ENCODE assay signal across 1 cellular context in the genomic region with DNA sequence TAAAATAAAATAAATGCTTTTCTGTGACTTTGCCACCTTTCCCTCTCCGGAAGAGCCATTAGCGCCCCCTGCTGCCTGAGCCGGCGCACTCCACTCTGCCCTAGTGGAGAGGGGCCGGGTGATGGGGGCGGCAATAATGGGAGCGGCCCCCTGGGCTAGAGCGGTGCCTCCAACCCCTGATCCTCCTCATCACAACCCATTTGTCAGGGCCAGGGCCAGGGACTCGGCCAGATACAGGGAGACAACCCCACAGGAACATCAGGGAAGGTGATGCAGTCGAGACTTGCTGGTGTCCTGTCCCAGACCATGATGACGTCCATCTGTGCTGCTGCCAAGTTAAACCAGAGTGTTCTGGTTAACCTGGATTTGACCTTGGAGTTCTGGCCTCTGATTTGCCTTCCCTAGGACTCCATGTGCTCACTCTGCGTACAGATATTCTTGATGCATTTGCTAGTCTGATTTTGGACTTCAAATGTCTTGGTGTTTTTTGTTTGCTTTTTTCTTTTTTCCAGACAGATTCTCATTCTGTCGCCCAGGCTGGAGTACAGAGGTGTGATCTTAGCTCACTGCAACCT.
TF ChIP-seq lines count a peak whose summit lies in the region.

No MANE protein-coding gene starts in this region.

TF ChIP-seq in K562, 482 proteins besides CTCF, POLR2A, EP300 and RAD21 (continued from another document and continues in another):
- TF ChIP-seq JUND (IDR thresholded peaks at IDR 0.05; ENCODE audit: borderline replicate concordance, low read depth, low read length) (peak; percentile 30; the same call in 1 of the 2 replicates), JUND (tag; IDR thresholded peaks at IDR 0.05; ENCODE audit: borderline replicate concordance, low read depth, low read length) (no peak), ASH1L (IDR thresholded peaks at IDR 0.05; ENCODE audit: borderline replicate concordance, low read depth, partially characterized antibody) (no peak), ZHX1 (conservative IDR thresholded peaks at IDR 0.05; ENCODE audit: low read length) (no peak), ATF1 (CRISPR knock-in tag; IDR thresholded peaks at IDR 0.05) (no peak), ATF1 (tag; IDR thresholded peaks at IDR 0.05) (peak; percentile 67), ZSCAN32 (CRISPR knock-in tag; IDR thresholded peaks at IDR 0.05) (no peak), EP400 (IDR thresholded peaks at IDR 0.05) (peak; percentile 25; the same call in 1 of the 2 replicates), POLR3G (IDR thresholded peaks at IDR 0.05; ENCODE audit: extremely low read depth, insufficient read length, insufficient replicate concordance) (no peak), NR2C2 (CRISPR knock-in tag; IDR thresholded peaks at IDR 0.05) (no peak), NR2C2 (tag; IDR thresholded peaks at IDR 0.05) (peak; percentile 14; the same call in 1 of the 2 replicates), ZNF785 (CRISPR knock-in tag; IDR thresholded peaks at IDR 0.05) (no peak), NCOA6 (IDR thresholded peaks at IDR 0.05) (no peak), RNF219 (CRISPR knock-in tag; IDR thresholded peaks at IDR 0.05) (no peak), ESRRB (CRISPR knock-in tag; IDR thresholded peaks at IDR 0.05; ENCODE audit: borderline replicate concordance) (no peak), MXD1 (CRISPR knock-in tag; IDR thresholded peaks at IDR 0.05; ENCODE audit: borderline replicate concordance, poor library complexity, severe bottlenecking) (no peak), ZNF133 (CRISPR knock-in tag; IDR thresholded peaks at IDR 0.05) (no peak), RBM14 (IDR thresholded peaks at IDR 0.05; ENCODE audit: borderline replicate concordance, insufficient read depth, low read depth, low read length) (no peak), YBX1 (IDR thresholded peaks at IDR 0.05) (no peak), HDAC3 (IDR thresholded peaks at IDR 0.05; ENCODE audit: borderline replicate concordance, partially characterized antibody) (no peak), DACH1 (IDR thresholded peaks at IDR 0.05; ENCODE audit: partially characterized antibody) (peak; percentile 19), MTA2 (IDR thresholded peaks at IDR 0.05; ENCODE audit: low read depth) (no peak), ADNP (tag; IDR thresholded peaks at IDR 0.05) (no peak), MYBL2 (IDR thresholded peaks at IDR 0.05; ENCODE audit: low read depth) (no peak), MYBL2 (CRISPR knock-in tag; IDR thresholded peaks at IDR 0.05; ENCODE audit: borderline replicate concordance) (no peak), EGR1 (conservative IDR thresholded peaks at IDR 0.05) (0 out of 2 replicates have a peak, but pooled peaks have one; percentile 38), ESRRA (IDR thresholded peaks at IDR 0.05; ENCODE audit: borderline replicate concordance, low read depth) (peak; percentile 83), BMI1 (IDR thresholded peaks at IDR 0.05; ENCODE audit: low read length) (no peak), NR2C1 (IDR thresholded peaks at IDR 0.05) (no peak), NR2C1 (tag; IDR thresholded peaks at IDR 0.05) (no peak), ATF7 (IDR thresholded peaks at IDR 0.05) (peak; percentile 71), HNRNPL (IDR thresholded peaks at IDR 0.05; ENCODE audit: low read depth, low read length) (no peak), UBTF (IDR thresholded peaks at IDR 0.05; ENCODE audit: borderline replicate concordance in 1 of 2, low read depth in 2 of 2, low read length in 2 of 2) (no peak), MAZ (CRISPR knock-in tag; conservative IDR thresholded peaks at IDR 0.05 in 1 of 2, IDR thresholded peaks at IDR 0.05 in 1 of 2) (peak in 1 of 2 experiments; percentile 63; a peak in 2 of 4 replicates)
- TF ChIP-seq, protein P1, sequence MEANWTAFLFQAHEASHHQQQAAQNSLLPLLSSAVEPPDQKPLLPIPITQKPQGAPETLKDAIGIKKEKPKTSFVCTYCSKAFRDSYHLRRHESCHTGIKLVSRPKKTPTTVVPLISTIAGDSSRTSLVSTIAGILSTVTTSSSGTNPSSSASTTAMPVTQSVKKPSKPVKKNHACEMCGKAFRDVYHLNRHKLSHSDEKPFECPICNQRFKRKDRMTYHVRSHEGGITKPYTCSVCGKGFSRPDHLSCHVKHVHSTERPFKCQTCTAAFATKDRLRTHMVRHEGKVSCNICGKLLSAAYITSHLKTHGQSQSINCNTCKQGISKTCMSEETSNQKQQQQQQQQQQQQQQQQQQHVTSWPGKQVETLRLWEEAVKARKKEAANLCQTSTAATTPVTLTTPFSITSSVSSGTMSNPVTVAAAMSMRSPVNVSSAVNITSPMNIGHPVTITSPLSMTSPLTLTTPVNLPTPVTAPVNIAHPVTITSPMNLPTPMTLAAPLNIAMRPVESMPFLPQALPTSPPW (CRISPR knock-in tag; IDR thresholded peaks at IDR 0.05), result peak; percentile 31; the same call in 1 of the 2 replicates
- TF ChIP-seq, protein P2, sequence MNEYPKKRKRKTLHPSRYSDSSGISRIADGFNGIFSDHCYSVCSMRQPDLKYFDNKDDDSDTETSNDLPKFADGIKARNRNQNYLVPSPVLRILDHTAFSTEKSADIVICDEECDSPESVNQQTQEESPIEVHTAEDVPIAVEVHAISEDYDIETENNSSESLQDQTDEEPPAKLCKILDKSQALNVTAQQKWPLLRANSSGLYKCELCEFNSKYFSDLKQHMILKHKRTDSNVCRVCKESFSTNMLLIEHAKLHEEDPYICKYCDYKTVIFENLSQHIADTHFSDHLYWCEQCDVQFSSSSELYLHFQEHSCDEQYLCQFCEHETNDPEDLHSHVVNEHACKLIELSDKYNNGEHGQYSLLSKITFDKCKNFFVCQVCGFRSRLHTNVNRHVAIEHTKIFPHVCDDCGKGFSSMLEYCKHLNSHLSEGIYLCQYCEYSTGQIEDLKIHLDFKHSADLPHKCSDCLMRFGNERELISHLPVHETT (CRISPR knock-in tag; conservative IDR thresholded peaks at IDR 0.05 in 1 of 2, IDR thresholded peaks at IDR 0.05 in 1 of 2), result no peak
- TF ChIP-seq, protein P3, sequence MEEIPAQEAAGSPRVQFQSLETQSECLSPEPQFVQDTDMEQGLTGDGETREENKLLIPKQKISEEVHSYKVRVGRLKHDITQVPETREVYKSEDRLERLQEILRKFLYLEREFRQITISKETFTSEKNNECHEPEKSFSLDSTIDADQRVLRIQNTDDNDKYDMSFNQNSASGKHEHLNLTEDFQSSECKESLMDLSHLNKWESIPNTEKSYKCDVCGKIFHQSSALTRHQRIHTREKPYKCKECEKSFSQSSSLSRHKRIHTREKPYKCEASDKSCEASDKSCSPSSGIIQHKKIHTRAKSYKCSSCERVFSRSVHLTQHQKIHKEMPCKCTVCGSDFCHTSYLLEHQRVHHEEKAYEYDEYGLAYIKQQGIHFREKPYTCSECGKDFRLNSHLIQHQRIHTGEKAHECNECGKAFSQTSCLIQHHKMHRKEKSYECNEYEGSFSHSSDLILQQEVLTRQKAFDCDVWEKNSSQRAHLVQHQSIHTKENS (CRISPR knock-in tag; IDR thresholded peaks at IDR 0.05), result no peak
- TF ChIP-seq, protein P4, sequence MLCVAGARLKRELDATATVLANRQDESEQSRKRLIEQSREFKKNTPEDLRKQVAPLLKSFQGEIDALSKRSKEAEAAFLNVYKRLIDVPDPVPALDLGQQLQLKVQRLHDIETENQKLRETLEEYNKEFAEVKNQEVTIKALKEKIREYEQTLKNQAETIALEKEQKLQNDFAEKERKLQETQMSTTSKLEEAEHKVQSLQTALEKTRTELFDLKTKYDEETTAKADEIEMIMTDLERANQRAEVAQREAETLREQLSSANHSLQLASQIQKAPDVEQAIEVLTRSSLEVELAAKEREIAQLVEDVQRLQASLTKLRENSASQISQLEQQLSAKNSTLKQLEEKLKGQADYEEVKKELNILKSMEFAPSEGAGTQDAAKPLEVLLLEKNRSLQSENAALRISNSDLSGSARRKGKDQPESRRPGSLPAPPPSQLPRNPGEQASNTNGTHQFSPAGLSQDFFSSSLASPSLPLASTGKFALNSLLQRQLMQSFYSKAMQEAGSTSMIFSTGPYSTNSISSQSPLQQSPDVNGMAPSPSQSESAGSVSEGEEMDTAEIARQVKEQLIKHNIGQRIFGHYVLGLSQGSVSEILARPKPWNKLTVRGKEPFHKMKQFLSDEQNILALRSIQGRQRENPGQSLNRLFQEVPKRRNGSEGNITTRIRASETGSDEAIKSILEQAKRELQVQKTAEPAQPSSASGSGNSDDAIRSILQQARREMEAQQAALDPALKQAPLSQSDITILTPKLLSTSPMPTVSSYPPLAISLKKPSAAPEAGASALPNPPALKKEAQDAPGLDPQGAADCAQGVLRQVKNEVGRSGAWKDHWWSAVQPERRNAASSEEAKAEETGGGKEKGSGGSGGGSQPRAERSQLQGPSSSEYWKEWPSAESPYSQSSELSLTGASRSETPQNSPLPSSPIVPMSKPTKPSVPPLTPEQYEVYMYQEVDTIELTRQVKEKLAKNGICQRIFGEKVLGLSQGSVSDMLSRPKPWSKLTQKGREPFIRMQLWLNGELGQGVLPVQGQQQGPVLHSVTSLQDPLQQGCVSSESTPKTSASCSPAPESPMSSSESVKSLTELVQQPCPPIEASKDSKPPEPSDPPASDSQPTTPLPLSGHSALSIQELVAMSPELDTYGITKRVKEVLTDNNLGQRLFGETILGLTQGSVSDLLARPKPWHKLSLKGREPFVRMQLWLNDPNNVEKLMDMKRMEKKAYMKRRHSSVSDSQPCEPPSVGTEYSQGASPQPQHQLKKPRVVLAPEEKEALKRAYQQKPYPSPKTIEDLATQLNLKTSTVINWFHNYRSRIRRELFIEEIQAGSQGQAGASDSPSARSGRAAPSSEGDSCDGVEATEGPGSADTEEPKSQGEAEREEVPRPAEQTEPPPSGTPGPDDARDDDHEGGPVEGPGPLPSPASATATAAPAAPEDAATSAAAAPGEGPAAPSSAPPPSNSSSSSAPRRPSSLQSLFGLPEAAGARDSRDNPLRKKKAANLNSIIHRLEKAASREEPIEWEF (CRISPR knock-in tag; IDR thresholded peaks at IDR 0.05), result no peak
- TF ChIP-seq, protein P5, sequence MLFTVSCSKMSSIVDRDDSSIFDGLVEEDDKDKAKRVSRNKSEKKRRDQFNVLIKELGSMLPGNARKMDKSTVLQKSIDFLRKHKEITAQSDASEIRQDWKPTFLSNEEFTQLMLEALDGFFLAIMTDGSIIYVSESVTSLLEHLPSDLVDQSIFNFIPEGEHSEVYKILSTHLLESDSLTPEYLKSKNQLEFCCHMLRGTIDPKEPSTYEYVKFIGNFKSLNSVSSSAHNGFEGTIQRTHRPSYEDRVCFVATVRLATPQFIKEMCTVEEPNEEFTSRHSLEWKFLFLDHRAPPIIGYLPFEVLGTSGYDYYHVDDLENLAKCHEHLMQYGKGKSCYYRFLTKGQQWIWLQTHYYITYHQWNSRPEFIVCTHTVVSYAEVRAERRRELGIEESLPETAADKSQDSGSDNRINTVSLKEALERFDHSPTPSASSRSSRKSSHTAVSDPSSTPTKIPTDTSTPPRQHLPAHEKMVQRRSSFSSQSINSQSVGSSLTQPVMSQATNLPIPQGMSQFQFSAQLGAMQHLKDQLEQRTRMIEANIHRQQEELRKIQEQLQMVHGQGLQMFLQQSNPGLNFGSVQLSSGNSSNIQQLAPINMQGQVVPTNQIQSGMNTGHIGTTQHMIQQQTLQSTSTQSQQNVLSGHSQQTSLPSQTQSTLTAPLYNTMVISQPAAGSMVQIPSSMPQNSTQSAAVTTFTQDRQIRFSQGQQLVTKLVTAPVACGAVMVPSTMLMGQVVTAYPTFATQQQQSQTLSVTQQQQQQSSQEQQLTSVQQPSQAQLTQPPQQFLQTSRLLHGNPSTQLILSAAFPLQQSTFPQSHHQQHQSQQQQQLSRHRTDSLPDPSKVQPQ (CRISPR knock-in tag; IDR thresholded peaks at IDR 0.05; ENCODE audit: borderline replicate concordance), result no peak
